Comparison of ENCODE assay signal across 8 cellular contexts in the genomic region with DNA sequence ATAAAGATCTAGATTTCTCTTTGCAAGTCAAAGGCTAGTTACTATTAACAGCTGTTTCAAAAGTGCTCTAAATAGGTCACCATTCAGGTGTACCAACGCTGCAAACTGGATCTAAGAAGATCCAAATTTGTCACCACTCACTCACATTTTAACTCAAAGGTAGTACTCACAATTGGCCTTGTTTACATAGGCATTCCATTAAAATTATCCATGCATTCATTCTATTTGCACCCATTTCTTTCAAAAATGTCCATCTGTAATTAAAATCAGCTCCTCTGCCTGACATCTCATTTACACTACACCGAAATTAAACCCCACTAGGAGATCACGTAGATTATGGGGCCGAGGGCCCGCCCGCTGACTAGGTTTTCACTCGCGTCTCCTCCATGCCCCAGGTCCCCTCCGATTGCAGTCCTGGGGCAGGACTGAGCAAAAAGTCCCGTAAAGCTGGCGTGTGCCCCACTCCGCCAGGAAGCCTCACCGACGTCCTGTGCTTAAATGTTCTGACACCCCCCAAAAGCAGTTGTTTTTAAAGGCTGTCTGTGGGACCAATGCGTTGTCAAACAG. TPM values are rescaled to one million over a fixed set of nuclear protein-coding genes. Genes with fewer than 3 reads are reported as not detected.
DNase-seq lines count a peak whose midpoint lies in the region; ATAC-seq lines count a peak whose summit lies in the region.

No MANE protein-coding gene starts in this region.

- no peaks in the 10 kb centered on the region for H3K9me3 Mint-ChIP-seq in activated naive CD4-positive, alpha-beta T cell treated with anti-CD3 and anti-CD28 coated beads, Interleukin-2, amount 50 U/mL, for 24 hours
- no peaks in the 10 kb centered on the region for H3K9me3 Mint-ChIP-seq in immature natural killer cell

- H3K27ac ChIP-seq in substantia nigra (ENCODE audit: low read depth, low read length, poor library complexity, severe bottlenecking), result peak overlapping the region; percentile 75

- peak overlapping the region; percentile 97 for H3K4me3 Mint-ChIP-seq in activated naive CD4-positive, alpha-beta T cell treated with anti-CD3 and anti-CD28 coated beads, Interleukin-2, amount 50 U/mL, for 24 hours
- H3K4me3 Mint-ChIP-seq in immature natural killer cell, result peak overlapping the region; percentile 80 to 89 (median 82)

- H3K4me1 Mint-ChIP-seq in activated naive CD4-positive, alpha-beta T cell treated with anti-CD3 and anti-CD28 coated beads, Interleukin-2, amount 50 U/mL, for 24 hours, result peaks cover 40% of the 10 kb centered on the region
- H3K4me1 Mint-ChIP-seq in immature natural killer cell, result peaks cover 19 to 32% of the 10 kb centered on the region in 2 donors

- peak; percentile 19 for DNase-seq in DMS79 treated with DMSO at 0.1 percent for 48 hours (lab: John Stamatoyannopoulos, UW)
- DNase-seq in DMS79 (lab: John Stamatoyannopoulos, UW), result no peak
- no peak for DNase-seq in immature natural killer cell
- DNase-seq in substantia nigra (lab: John Stamatoyannopoulos, UW), result peak in 19 of 49 donors; percentile 13 to 67 (median 47)

- no peaks in the 10 kb centered on the region for H3K27me3 Mint-ChIP-seq in activated naive CD4-positive, alpha-beta T cell treated with anti-CD3 and anti-CD28 coated beads, Interleukin-2, amount 50 U/mL, for 24 hours
- peaks cover 5 to 12% (median 8%) of the 10 kb centered on the region in 3 donors for H3K27me3 Mint-ChIP-seq in immature natural killer cell (ENCODE audit: low read depth in 3 of 3)

- H3K36me3 Mint-ChIP-seq in activated naive CD4-positive, alpha-beta T cell treated with anti-CD3 and anti-CD28 coated beads, Interleukin-2, amount 50 U/mL, for 24 hours, result no peaks in the 10 kb centered on the region
- H3K36me3 Mint-ChIP-seq in immature natural killer cell, result no peaks in the 10 kb centered on the region

- peak; percentile 0 for ATAC-seq in GM19397 (IDR thresholded peaks at IDR 0.05; ENCODE audit: unreplicated experiment)
- ATAC-seq in HG03460 (IDR thresholded peaks at IDR 0.05; ENCODE audit: unreplicated experiment), result peak; percentile 4
- ATAC-seq in GM21786 (IDR thresholded peaks at IDR 0.05; ENCODE audit: unreplicated experiment), result no peak

- peak overlapping the region; percentile 98 for H3K27ac Mint-ChIP-seq in activated naive CD4-positive, alpha-beta T cell treated with anti-CD3 and anti-CD28 coated beads, Interleukin-2, amount 50 U/mL, for 24 hours
- H3K27ac Mint-ChIP-seq in immature natural killer cell, result peak overlapping the region; percentile 70 to 95 (median 86)

RNA-seq across cellular contexts. Expression of a gene that starts 1.3 kb away (rescaled TPM):
- polyA plus RNA-seq in immature natural killer cell, result 10 to 100 TPM in 1 of 3 donors, 1 to 10 TPM in 2; 8.4 to 10.2 (median 9.7) TPM

RNA-seq across cellular contexts. Expression of a gene that starts 59.1 kb away (rescaled TPM):
- polyA plus RNA-seq in immature natural killer cell, result 10 to 100 TPM; 10.7 to 41.3 (median 28.8) TPM
